Comparison of ENCODE assay signal across 8 cellular contexts in the genomic region with DNA sequence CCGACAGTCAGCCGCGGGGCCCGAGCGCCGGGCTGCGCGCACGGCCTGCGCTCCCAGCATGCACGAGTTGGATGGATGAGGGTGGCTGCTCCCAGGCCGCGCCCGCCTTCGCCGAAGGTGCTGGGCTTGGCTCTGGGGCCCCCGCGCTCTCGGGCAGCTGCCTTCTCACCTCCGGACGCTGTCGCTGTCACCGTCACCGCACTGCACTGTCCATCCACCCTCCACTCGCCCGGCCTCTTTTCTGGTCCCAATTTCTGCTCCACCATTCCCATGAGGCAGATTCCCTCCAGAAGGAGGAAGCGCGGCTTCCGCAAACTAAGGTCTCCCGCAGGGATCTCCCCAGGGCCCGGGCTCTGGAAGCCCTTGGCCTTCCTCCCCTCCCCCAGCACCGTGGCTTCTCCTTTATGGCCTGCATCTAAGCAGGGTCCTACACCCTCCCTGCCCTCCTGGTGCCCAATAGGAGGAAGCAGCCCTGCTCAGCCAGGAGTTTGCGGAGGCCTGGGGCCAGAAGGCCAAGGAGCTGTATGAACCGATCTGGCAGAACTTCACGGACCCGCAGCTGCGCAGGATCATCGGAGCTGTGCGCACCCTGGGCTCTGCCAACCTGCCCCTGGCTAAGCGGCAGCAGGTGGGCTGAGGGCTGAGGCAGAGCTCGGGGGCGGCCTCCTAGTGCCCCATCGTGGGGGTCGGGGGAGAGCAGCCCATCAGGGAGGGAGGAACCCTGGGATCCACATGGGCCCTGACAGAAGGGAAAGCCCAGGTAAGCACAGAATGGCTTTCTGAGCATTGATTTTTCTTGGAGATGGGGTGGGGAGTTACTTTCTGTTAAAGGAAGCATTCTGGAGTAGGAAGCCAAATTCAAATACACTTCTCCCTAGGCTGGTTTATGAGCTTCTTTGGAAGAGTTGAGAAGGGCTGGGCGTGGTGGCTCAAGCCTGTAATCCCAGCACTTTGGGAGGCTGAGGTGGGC. TPM values are rescaled to one million over a fixed set of nuclear protein-coding genes. Genes with fewer than 3 reads are reported as not detected.
A peak's percentile ranks its signal among the peaks of the same experiment; 100 is the strongest.
DNase-seq lines count a peak whose midpoint lies in the region; ATAC-seq and TF ChIP-seq lines count a peak whose summit lies in the region.

No MANE protein-coding gene starts in this region.

- H3K4me1 ChIP-seq in ACC112 (ENCODE audit: control insufficient read depth, insufficient read depth, low read length, unreplicated experiment), result peaks cover 12% of the 10 kb centered on the region
- peaks cover 0 to 25% (median 21%) of the 10 kb centered on the region in 4 donors for H3K4me1 ChIP-seq in sigmoid colon

- no peak for TF ChIP-seq POLR2A in sigmoid colon (IDR thresholded peaks at IDR 0.05)

- no peak for TF ChIP-seq EP300 in sigmoid colon (IDR thresholded peaks at IDR 0.05)

- no peak for TF ChIP-seq CTCF in GM20000 (IDR thresholded peaks at IDR 0.05; ENCODE audit: extremely low read depth, missing control alignments)
- TF ChIP-seq CTCF in foreskin fibroblast (IDR thresholded peaks at IDR 0.05; ENCODE audit: low read depth, low read length), result no peak
- TF ChIP-seq CTCF in sigmoid colon (IDR thresholded peaks at IDR 0.05), result no peak

- H3K4me3 Mint-ChIP-seq in T-cell, result peak overlapping the region; percentile 67 to 80 (median 79)

- peaks cover 4 to 18% (median 11%) of the 10 kb centered on the region in 3 donors for H3K4me1 Mint-ChIP-seq in T-cell

- CTCF ChIA-PET in T-cell (lab: Charles Lee), result interaction anchor here (0.8 to 5.9 kb wide), 12 partner anchors 9 to 144 kb away, joined by 3 to 59 read pairs (median 4); a partner anchor contains a TSS

- intact Hi-C loops in sigmoid colon (cut with DNase I), result loop anchor here (5.0 kb wide), 1 partner anchor 50 kb away; no protein-coding TSS in a partner anchor

- peak overlapping the region; percentile 79 for H3K4me3 ChIP-seq in ACC112 (ENCODE audit: low read depth, low read length)
- peak overlapping the region; percentile 49 to 50 for H3K4me3 ChIP-seq in foreskin fibroblast (ENCODE audit: low read depth in 1 of 2, low read length in 2 of 2)
- H3K4me3 ChIP-seq in sigmoid colon, result peak overlapping the region in 3 of 4 donors; percentile 44 to 59 (median 56)

- POLR2A ChIA-PET in T-cell (lab: Charles Lee), result no interaction called here

- no peaks in the 10 kb centered on the region for H3K9me3 ChIP-seq in sigmoid colon

- H3K27me3 ChIP-seq in ACC112 (ENCODE audit: insufficient read depth, low read length), result no peaks in the 10 kb centered on the region
- peaks cover 22 to 61% (median 36%) of the 10 kb centered on the region in 3 donors for H3K27me3 ChIP-seq in sigmoid colon

- ATAC-seq in T-cell (replicated peaks in 1 of 4) (peak in 2 of 4 experiments; percentile 7 to 13), HG02840 (IDR thresholded peaks at IDR 0.05; ENCODE audit: low FRiP score, unreplicated experiment) (no peak)

- H3K9me3 Mint-ChIP-seq in T-cell, result no peaks in the 10 kb centered on the region

- H3K27ac Mint-ChIP-seq in T-cell, result no peak overlapping the region

- H3K27ac ChIP-seq in ACC112 (ENCODE audit: low read depth, low read length) (no peak overlapping the region), sigmoid colon (no peak overlapping the region)

- 5 to 12% methylated on average over 45 of the region's 45 CpGs for WGBS in sigmoid colon, 2 donors

- H2AFZ ChIP-seq in ACC112 (ENCODE audit: low read length, unreplicated experiment), result peak overlapping the region; percentile 83

- DNase-seq in GM20000 (ENCODE audit: low spot score), result peak; percentile 47
- no peak for DNase-seq in T-cell
- peak in 1 of 2 donors; percentile 37 for DNase-seq in foreskin fibroblast
- DNase-seq in sigmoid colon, result no peak
- DNase-seq in HT-29 (ENCODE audit: low spot score), result no peak
- DNase-seq in NCI-H1048 (lab: John Stamatoyannopoulos, UW), result no peak

- H3K36me3 ChIP-seq in ACC112 (ENCODE audit: insufficient read depth, low read length) (no peaks in the 10 kb centered on the region), sigmoid colon (no peaks in the 10 kb centered on the region)

- no peaks in the 10 kb centered on the region for H3K36me3 Mint-ChIP-seq in T-cell

- no peaks in the 10 kb centered on the region for H3K79me2 ChIP-seq in ACC112 (ENCODE audit: control insufficient read depth, insufficient read depth, low read length, unreplicated experiment)

- peaks cover 5 to 15% of the 10 kb centered on the region in 2 donors for H3K27me3 Mint-ChIP-seq in T-cell

RNA-seq across cellular contexts. Expression of a gene that starts 0.9 kb away (rescaled TPM):
- total RNA-seq in T-cell (10 to 100 TPM in 3 of 5 donors, 1 to 10 TPM in 2; 4.1 to 37.0 (median 12.8) TPM), sigmoid colon (10 to 100 TPM in 1 of 4 donors, 1 to 10 TPM in 3; 1.4 to 24.9 (median 2.8) TPM)
- polyA plus RNA-seq in sigmoid colon, result 1 to 10 TPM; 2.4 to 9.8 (median 2.5) TPM
- 3.1 TPM in 1 of 2 replicates, not detected in the other for total RNA-seq in HT-29 (2014; rRNA removed; shearing (Covaris generic))

RNA-seq across cellular contexts. Expression of a gene that starts 31.6 kb away (rescaled TPM):
- total RNA-seq in T-cell, result 10 to 100 TPM; 15.5 to 64.1 (median 34.0) TPM
- 10 to 100 TPM in 3 of 4 donors, 1 to 10 TPM in 1; 6.3 to 16.4 (median 12.9) TPM for total RNA-seq in sigmoid colon
- polyA plus RNA-seq in sigmoid colon, result 10 to 100 TPM in 2 of 3 donors, 1 to 10 TPM in 1; 9.0 to 59.2 (median 10.2) TPM
- total RNA-seq in HT-29 (2014; rRNA removed; shearing (Covaris generic)), result 104 and 105 TPM in 2 replicates

RNA-seq across cellular contexts. Expression of a gene that starts 45.4 kb away (rescaled TPM):
- total RNA-seq in T-cell, result not detected
- not detected for total RNA-seq in sigmoid colon
- polyA plus RNA-seq in sigmoid colon, result under 1 TPM in 1 of 3 donors, not detected in 2; 0.13 TPM
- total RNA-seq in HT-29 (2014; rRNA removed; shearing (Covaris generic)), result 0.61 TPM in 1 of 2 replicates, not detected in the other
